Comparison of ENCODE assay signal across 8 cellular contexts in genomic region chr2:134411828-134412638, GRCh38.
DNase-seq lines count a peak whose midpoint lies in the region; ATAC-seq and TF ChIP-seq lines count a peak whose summit lies in the region.

No MANE protein-coding gene starts in this region.

- H3K4me1 Mint-ChIP-seq in HFFc6 (ENCODE audit: low read depth) = peaks cover 80% of the 10 kb centered on the region

- peak; percentile 83 for DNase-seq in GM12864 (ENCODE audit: low read depth)
- DNase-seq in HFFc6 = peak; percentile 82
- peak; percentile 95 for DNase-seq in NAMALWA (ENCODE audit: low spot score)
- DNase-seq in SK-MEL-5 (ENCODE audit: low read depth, low spot score) = peak; percentile 94
- peak; percentile 56 to 57 for DNase-seq in activated naive CD4-positive, alpha-beta T cell treated with anti-CD3 and anti-CD28 coated beads, Interleukin-2, amount 50 U/mL, for 72 hours (ENCODE audit: low spot score in 2 of 2)
- DNase-seq in Right ventricle myocardium superior = peak; percentile 64
- DNase-seq in psoas muscle = peak; percentile 51 to 69
- peak; percentile 76 to 80 for DNase-seq in aorta

- H3K36me3 Mint-ChIP-seq in HFFc6 (ENCODE audit: low read depth) = peaks cover 12% of the 10 kb centered on the region; the same call in 1 of the 2 replicates
- H3K36me3 Mint-ChIP-seq in activated naive CD4-positive, alpha-beta T cell treated with anti-CD3 and anti-CD28 coated beads, Interleukin-2, amount 50 U/mL, for 72 hours = no peaks in the 10 kb centered on the region

- no peaks in the 10 kb centered on the region; the same call in 1 of the 2 replicates for H3K27me3 Mint-ChIP-seq in HFFc6 (ENCODE audit: insufficient read depth)

- H3K4me3 ChIP-seq in GM12864 (ENCODE audit: low read depth, low read length) = no peak overlapping the region
- H3K4me3 ChIP-seq in psoas muscle = no peak overlapping the region
- H3K4me3 ChIP-seq in aorta (ENCODE audit: low read length in 2 of 2) = no peak overlapping the region

- H3K9me3 ChIP-seq in psoas muscle (no peaks in the 10 kb centered on the region), aorta (ENCODE audit: control insufficient read depth, low read length) (no peaks in the 10 kb centered on the region)

- no peaks in the 10 kb centered on the region for H3K36me3 ChIP-seq in psoas muscle (ENCODE audit: insufficient read depth in 1 of 2, low read depth in 1 of 2)
- peaks cover 0 to 1% of the 10 kb centered on the region in 2 donors for H3K36me3 ChIP-seq in aorta (ENCODE audit: control insufficient read depth in 1 of 2, insufficient read depth in 2 of 2, low read length in 1 of 2)

- TF ChIP-seq CTCF in GM12864 (IDR thresholded peaks at IDR 0.05; ENCODE audit: low read depth, low read length, missing control alignments) = peak; percentile 89
- TF ChIP-seq CTCF in HFFc6 (IDR thresholded peaks at IDR 0.05) = peak; percentile 78
- TF ChIP-seq CTCF in psoas muscle (IDR thresholded peaks at IDR 0.05) = peak; percentile 70

- H3K27me3 ChIP-seq in psoas muscle (ENCODE audit: insufficient read depth in 3 of 3, low read length in 2 of 3) (no peaks in the 10 kb centered on the region), aorta (ENCODE audit: control insufficient read depth in 1 of 2, insufficient read depth in 2 of 2, low read length in 1 of 2) (no peaks in the 10 kb centered on the region)

- in situ Hi-C loops in SK-MEL-5 (cut with HindIII; ENCODE audit: low pct_unique_long_range_greater_than_20kb, low sequenced_read_pairs) = no loop called here

- H3K9me3 Mint-ChIP-seq in HFFc6 = no peaks in the 10 kb centered on the region
- H3K9me3 Mint-ChIP-seq in activated naive CD4-positive, alpha-beta T cell treated with anti-CD3 and anti-CD28 coated beads, Interleukin-2, amount 50 U/mL, for 72 hours = no peaks in the 10 kb centered on the region

- no peak overlapping the region for H3K4me3 Mint-ChIP-seq in HFFc6

- intact Hi-C loops in Right ventricle myocardium superior (cut with DNase I) (loop anchor here (5.0 to 10.0 kb wide), 3 partner anchors 157 to 525 kb away; partner anchors contain the start of gene MGAT5), psoas muscle (cut with DNase I) (loop anchor here (1.0 to 5.0 kb wide), 4 partner anchors 165 to 525 kb away; no protein-coding TSS in a partner anchor), aorta (cut with DNase I) (loop anchor here (2.0 to 5.0 kb wide), 4 partner anchors 35 to 295 kb away; no protein-coding TSS in a partner anchor)

- no peak overlapping the region for H3K27ac ChIP-seq in psoas muscle
- H3K27ac ChIP-seq in aorta (ENCODE audit: low read depth in 1 of 2, low read length in 2 of 2) = no peak overlapping the region

- ATAC-seq in activated naive CD4-positive, alpha-beta T cell treated with anti-CD3 and anti-CD28 coated beads, Interleukin-2, amount 50 U/mL, for 72 hours = peak; percentile 92 to 95
- ATAC-seq in Right ventricle myocardium superior (ENCODE audit: poor library complexity) (peak; percentile 93), psoas muscle (peak; percentile 89 to 96 (median 92)), aorta (ENCODE audit: low FRiP score) (peak; percentile 95)

- peak overlapping the region; percentile 95 for H3K27ac Mint-ChIP-seq in HFFc6
- peak overlapping the region in 1 of 2 donors; percentile 63 for H3K27ac Mint-ChIP-seq in activated naive CD4-positive, alpha-beta T cell treated with anti-CD3 and anti-CD28 coated beads, Interleukin-2, amount 50 U/mL, for 72 hours

- 33 to 44% (median 33%) methylated on average over 8 of the region's 8 CpGs for WGBS in psoas muscle, 3 donors
- 32 to 34% methylated on average over 8 of the region's 8 CpGs for WGBS in aorta, 2 donors

- H3K4me1 ChIP-seq in psoas muscle (no peaks in the 10 kb centered on the region), aorta (ENCODE audit: control insufficient read depth in 1 of 2, insufficient read depth in 2 of 2, low read length in 2 of 2) (no peaks in the 10 kb centered on the region)
